ENCODE assay signal across 31 cellular contexts in the genomic region with DNA sequence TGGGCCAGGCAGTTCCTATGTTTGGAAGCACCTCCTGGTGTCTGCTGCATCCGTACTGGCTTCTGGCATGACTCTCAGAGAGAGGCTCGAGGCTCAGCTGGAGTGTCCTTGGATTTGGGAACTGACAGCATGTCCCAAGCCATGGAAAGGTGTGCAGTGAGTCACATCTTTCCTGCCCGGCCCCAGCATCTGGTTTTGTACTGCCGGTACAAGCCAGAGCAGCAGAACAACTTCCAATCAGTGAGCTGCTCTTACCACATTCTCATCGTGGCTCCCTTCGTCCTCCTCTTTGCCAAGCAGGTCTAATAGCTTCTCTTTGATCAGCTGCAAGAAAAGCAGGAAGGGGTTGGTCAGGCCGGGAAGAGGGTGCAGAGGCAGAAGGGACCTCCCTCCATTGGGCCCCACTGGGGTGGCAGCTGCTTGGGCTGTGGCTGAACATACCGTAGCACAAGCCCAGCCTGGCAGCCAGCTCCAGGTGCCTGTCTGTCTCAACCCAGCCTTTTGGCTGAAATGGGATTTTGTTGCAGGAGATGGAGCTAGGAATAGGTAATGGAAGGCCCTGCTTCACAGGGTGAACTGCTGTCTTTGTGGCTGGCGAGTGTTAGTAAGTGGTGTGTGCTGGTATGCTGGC. TPM values are rescaled to one million over a fixed set of nuclear protein-coding genes. Genes with fewer than 3 reads are reported as not detected.
"Had no signal": no experiment of that assay in that cellular context is flagged by ENCODE, and none has a peak within 500 bp of the region (broad histone marks: within the 10 kb centered on the region; RNA-seq: fewer than 3 reads in every experiment).

No MANE protein-coding gene starts in this region.

- H3K27ac Mint-ChIP-seq: activated naive CD8-positive, alpha-beta T cell treated with anti-CD3 and anti-CD28 coated beads for 36 hours; activated T-helper 2 cell treated with anti-CD3 and anti-CD28 coated beads, Interferon-gamma antibody, Interleukin-2, Interleukin-4, amounts not matched to agents 10 μg/mL and 5 μg/mL and 100 μg/mL, durations not matched to agents 14 hours and 24 hours and 36 hours; mesothelial cell of epicardium; natural killer cell; stimulated activated naive B cell treated with anti-CD40 and anti-IgM and Interleukin-4, amounts not matched to agents 10 μg/mL and 1 μg/mL and 100 μg/mL, for 72 hours; T-cell; T-helper 2 cell treated with Interferon-gamma antibody and Interleukin-4, amounts not matched to agents 5 μg/mL and 100 μg/mL, for 36 hours had no signal

- H3K27me3 ChIP-seq: colonic mucosa, pancreas, transverse colon, uterus had no signal

- H3K27ac ChIP-seq: colonic mucosa, heart right ventricle, lower lobe of right lung, neutrophil, pancreas, skin epidermis, transverse colon, uterus, WERI-Rb-1 had no signal

- H3K4me1 Mint-ChIP-seq: activated naive CD8-positive, alpha-beta T cell treated with anti-CD3 and anti-CD28 coated beads for 36 hours; mesothelial cell of epicardium; natural killer cell; T-cell had no signal

- H3K9me3 ChIP-seq: colonic mucosa, heart right ventricle, lower lobe of right lung, neutrophil, pancreas, transverse colon, uterus had no signal

- H3K4me3 Mint-ChIP-seq: activated naive CD8-positive, alpha-beta T cell treated with anti-CD3 and anti-CD28 coated beads for 36 hours; activated T-cell treated with anti-CD3 and anti-CD28 coated beads, Interleukin-2, amount 50 U/mL, for 4 hours; mesothelial cell of epicardium; natural killer cell; stimulated activated naive B cell treated with anti-CD40 and anti-IgM and Interleukin-4, amounts not matched to agents 10 μg/mL and 1 μg/mL and 100 μg/mL, for 72 hours; T-cell; T-helper 2 cell treated with Interferon-gamma antibody and Interleukin-4, amounts not matched to agents 5 μg/mL and 100 μg/mL, for 36 hours had no signal

- FAIRE-seq: astrocyte, pancreas had no signal

- H3K36me3 Mint-ChIP-seq: activated naive CD8-positive, alpha-beta T cell treated with anti-CD3 and anti-CD28 coated beads for 36 hours; mesothelial cell of epicardium; natural killer cell; stimulated activated naive B cell treated with anti-CD40 and anti-IgM and Interleukin-4, amounts not matched to agents 10 μg/mL and 1 μg/mL and 100 μg/mL, for 72 hours; T-cell had no signal

- H3K4me3 ChIP-seq: colonic mucosa, heart right ventricle, lower lobe of right lung, pancreas, skin epidermis, transverse colon, uterus had no signal

- DNase-seq: activated CD4-positive, alpha-beta T cell treated with anti-CD3 and anti-CD28 coated beads, Interleukin-2, amount 50 U/mL, for 1 hour; activated CD4-positive, CD25-positive, alpha-beta regulatory T cell treated with anti-CD3 and anti-CD28 coated beads, Interleukin-2, amount 50 U/mL, for 72 hours; activated CD8-positive, alpha-beta memory T cell treated with anti-CD3 and anti-CD28 coated beads, Interleukin-2, amount 50 U/mL, for 4 hours; activated naive CD4-positive, alpha-beta T cell treated with Interleukin-2 at 50 U/mL for 16 hours; activated naive CD8-positive, alpha-beta T cell treated with anti-CD3 and anti-CD28 coated beads for 36 hours; activated T-cell treated with anti-CD3 and anti-CD28 coated beads, Interleukin-2, amount 50 U/mL, for 4 hours; colonic mucosa; heart right ventricle; lower lobe of right lung; natural killer cell; pancreas; right cardiac atrium; stimulated activated CD4-positive, alpha-beta T cell treated with anti-CD3 and anti-CD28 coated beads, Interleukin-2, amount 100 ng/mL, for 48 hours; stimulated activated CD8-positive, alpha-beta memory T cell treated with anti-CD3 and anti-CD28 coated beads, Interleukin-4, amount 100 ng/mL, for 48 hours; stimulated activated naive B cell treated with anti-CD40 and anti-IgM and Interleukin-4, amounts not matched to agents 10 μg/mL and 1 μg/mL and 100 μg/mL, for 72 hours; T-cell; transverse colon; uterus; WERI-Rb-1 had no signal

- H3K4me1 ChIP-seq: colonic mucosa, heart right ventricle, lower lobe of right lung, pancreas, transverse colon, uterus had no signal

- H3K27me3 Mint-ChIP-seq: activated naive CD8-positive, alpha-beta T cell treated with anti-CD3 and anti-CD28 coated beads for 36 hours had no signal

- H3K9me3 Mint-ChIP-seq: activated naive CD8-positive, alpha-beta T cell treated with anti-CD3 and anti-CD28 coated beads for 36 hours; activated T-cell treated with anti-CD3 and anti-CD28 coated beads, Interleukin-2, amount 50 U/mL, for 4 hours; activated T-helper 2 cell treated with anti-CD3 and anti-CD28 coated beads, Interferon-gamma antibody, Interleukin-2, Interleukin-4, amounts not matched to agents 10 μg/mL and 5 μg/mL and 100 μg/mL, durations not matched to agents 14 hours and 24 hours and 36 hours; mesothelial cell of epicardium; natural killer cell; stimulated activated naive B cell treated with anti-CD40 and anti-IgM and Interleukin-4, amounts not matched to agents 10 μg/mL and 1 μg/mL and 100 μg/mL, for 72 hours; T-cell; T-helper 2 cell treated with Interferon-gamma antibody and Interleukin-4, amounts not matched to agents 5 μg/mL and 100 μg/mL, for 36 hours had no signal

- H3K36me3 ChIP-seq: colonic mucosa, heart right ventricle, lower lobe of right lung, neutrophil, pancreas, transverse colon, uterus, WERI-Rb-1 had no signal

RNA-seq across cellular contexts. Expression of a gene that starts 24.2 kb away (rescaled TPM):
- total RNA-seq: activated naive CD8-positive, alpha-beta T cell treated with anti-CD3 and anti-CD28 coated beads for 36 hours; activated T-cell treated with anti-CD3 and anti-CD28 coated beads, Interleukin-2, amount 50 U/mL, for 4 hours; activated T-helper 2 cell treated with anti-CD3 and anti-CD28 coated beads, Interferon-gamma antibody, Interleukin-2, Interleukin-4, amounts not matched to agents 10 μg/mL and 5 μg/mL and 100 μg/mL, durations not matched to agents 14 hours and 24 hours and 36 hours; astrocyte; epithelial cell of proximal tubule; fibroblast of villous mesenchyme; heart right ventricle; kidney epithelial cell; left lobe of liver; lower lobe of right lung; mesothelial cell of epicardium; natural killer cell; pulmonary artery endothelial cell; right cardiac atrium; T-cell; temporal lobe; transverse colon; uterus had no signal
- polyA plus RNA-seq: heart right ventricle, right cardiac atrium had no signal
